Comparison of ENCODE assay signal across 8 cellular contexts in the genomic region with DNA sequence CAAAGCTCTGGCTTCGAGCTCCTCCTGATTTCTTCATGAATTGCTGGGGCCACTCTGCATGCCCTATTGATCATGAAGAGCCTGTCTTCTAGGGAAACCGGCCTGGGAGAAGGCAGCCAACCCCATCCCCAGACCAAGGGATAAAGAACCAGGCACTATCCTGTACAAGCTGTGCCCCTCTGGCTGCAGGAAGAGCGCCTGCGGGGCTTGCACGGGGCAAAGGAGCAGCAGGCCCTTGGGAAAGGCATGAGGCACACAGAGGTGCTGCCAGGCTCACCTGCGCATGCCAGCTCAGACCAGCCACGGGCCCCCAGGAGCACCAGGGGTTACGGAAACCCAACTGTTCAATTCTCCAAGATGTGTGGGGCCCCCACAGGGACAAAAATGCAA. TPM values are rescaled to one million over a fixed set of nuclear protein-coding genes. Genes with fewer than 3 reads are reported as not detected.
DNase-seq lines count a peak whose midpoint lies in the region; ATAC-seq and TF ChIP-seq lines count a peak whose summit lies in the region.

No MANE protein-coding gene starts in this region.

- peak overlapping the region; percentile 89 for H3K27ac Mint-ChIP-seq in CD8-positive, alpha-beta T cell
- no peak overlapping the region for H3K27ac Mint-ChIP-seq in neural progenitor cell

- H3K27ac ChIP-seq in CD8-positive, alpha-beta T cell (ENCODE audit: low read depth, low read length): peak overlapping the region; percentile 6
- H3K27ac ChIP-seq in MM.1S (ENCODE audit: low read length) (no peak overlapping the region), neural progenitor cell (no peak overlapping the region)
- H3K27ac ChIP-seq in effector memory CD4-positive, alpha-beta T cell (ENCODE audit: insufficient read depth, low read length, poor library complexity, severe bottlenecking): peak overlapping the region; percentile 51

- H3K36me3 Mint-ChIP-seq in CD8-positive, alpha-beta T cell: peaks cover 7% of the 10 kb centered on the region
- H3K36me3 Mint-ChIP-seq in neural progenitor cell: no peaks in the 10 kb centered on the region

- H3K27me3 Mint-ChIP-seq in CD8-positive, alpha-beta T cell (ENCODE audit: low read depth): no peaks in the 10 kb centered on the region
- peaks cover 3% of the 10 kb centered on the region for H3K27me3 Mint-ChIP-seq in neural progenitor cell (ENCODE audit: insufficient read depth, low read depth)

- H3K27me3 ChIP-seq in CD8-positive, alpha-beta T cell (ENCODE audit: insufficient read depth, low read length): no peaks in the 10 kb centered on the region
- H3K27me3 ChIP-seq in MM.1S (replicated peaks; ENCODE audit: insufficient read depth, low read length): no peaks in the 10 kb centered on the region
- no peaks in the 10 kb centered on the region for H3K27me3 ChIP-seq in effector memory CD4-positive, alpha-beta T cell (replicated peaks; ENCODE audit: control insufficient read depth, insufficient read depth, low read length, poor library complexity, severe bottlenecking)
- peaks cover 17% of the 10 kb centered on the region for H3K27me3 ChIP-seq in neural progenitor cell

- no peak for DNase-seq in CD8-positive, alpha-beta T cell
- no peak for DNase-seq in MM.1S
- DNase-seq in effector memory CD4-positive, alpha-beta T cell: no peak
- DNase-seq in neural progenitor cell (ENCODE audit: low spot score): peak; percentile 39
- no peak for DNase-seq in UCSD-AML1 (lab: John Stamatoyannopoulos, UW; ENCODE audit: unreplicated experiment)
- no peak for DNase-seq in ACHN
- DNase-seq in NCI-H1694 (lab: John Stamatoyannopoulos, UW): no peak

- peak overlapping the region; percentile 88 for H3K4me3 Mint-ChIP-seq in CD8-positive, alpha-beta T cell
- peak overlapping the region; percentile 85 for H3K4me3 Mint-ChIP-seq in neural progenitor cell

- H3K9me3 ChIP-seq in CD8-positive, alpha-beta T cell (ENCODE audit: low read length): no peaks in the 10 kb centered on the region
- no peaks in the 10 kb centered on the region for H3K9me3 ChIP-seq in MM.1S (replicated peaks; ENCODE audit: insufficient read depth, low read length)
- H3K9me3 ChIP-seq in effector memory CD4-positive, alpha-beta T cell (ENCODE audit: control insufficient read depth, low read length): no peaks in the 10 kb centered on the region
- no peaks in the 10 kb centered on the region for H3K9me3 ChIP-seq in neural progenitor cell (ENCODE audit: low read depth)

- intact Hi-C loops in CD8-positive, alpha-beta T cell (cut with DNase I, micrococcal nuclease): loop anchor here (1.0 to 10.0 kb wide), 9 partner anchors 10 to 781 kb away; a partner anchor contains a TSS

- peak overlapping the region; percentile 68 for H3K4me2 ChIP-seq in MM.1S (ENCODE audit: low read depth, low read length)
- peak overlapping the region; percentile 99 for H3K4me2 ChIP-seq in neural progenitor cell

- POLR2A ChIA-PET in CD8-positive, alpha-beta T cell (lab: Charles Lee): interaction anchor here (0.9 to 3.3 kb wide), 11 partner anchors 10 to 88 kb away, joined by 3 to 27 read pairs (median 5); a partner anchor contains a TSS

- H3K9ac ChIP-seq in MM.1S (ENCODE audit: low read length) (no peak overlapping the region), neural progenitor cell (no peak overlapping the region)

- H3K79me2 ChIP-seq in MM.1S (ENCODE audit: low read length) (peaks cover 33% of the 10 kb centered on the region), neural progenitor cell (ENCODE audit: low read depth) (peaks cover 54% of the 10 kb centered on the region)

- no peak for ATAC-seq in CD8-positive, alpha-beta T cell
- no peak for ATAC-seq in GM19324 (IDR thresholded peaks at IDR 0.05; ENCODE audit: low FRiP score, unreplicated experiment)

- peak overlapping the region; percentile 76 for H3K4me3 ChIP-seq in CD8-positive, alpha-beta T cell (ENCODE audit: low read depth, low read length)
- H3K4me3 ChIP-seq in MM.1S (ENCODE audit: low read length) (no peak overlapping the region), neural progenitor cell (peak overlapping the region; percentile 100)
- H3K4me3 ChIP-seq in effector memory CD4-positive, alpha-beta T cell (ENCODE audit: insufficient read depth, low read depth, low read length, poor library complexity, severe bottlenecking): peak overlapping the region; percentile 76

- H3F3A ChIP-seq in MM.1S (ENCODE audit: insufficient read depth, low read length): no peaks in the 10 kb centered on the region
- peaks cover 28% of the 10 kb centered on the region for H3F3A ChIP-seq in neural progenitor cell (ENCODE audit: low read depth)

- no peaks in the 10 kb centered on the region for H3K36me3 ChIP-seq in CD8-positive, alpha-beta T cell (ENCODE audit: insufficient read depth, low read length)
- no peaks in the 10 kb centered on the region for H3K36me3 ChIP-seq in MM.1S (replicated peaks; ENCODE audit: insufficient read depth, low read length)
- no peaks in the 10 kb centered on the region for H3K36me3 ChIP-seq in effector memory CD4-positive, alpha-beta T cell (ENCODE audit: control insufficient read depth, insufficient read depth, low read length)
- no peaks in the 10 kb centered on the region for H3K36me3 ChIP-seq in neural progenitor cell

- CTCF ChIA-PET in CD8-positive, alpha-beta T cell (lab: Charles Lee): interaction anchor here (0.6 to 13.7 kb wide), 68 partner anchors 8 to 1002 kb away, joined by 3 to 249 read pairs (median 5); a partner anchor contains a TSS

- no peaks in the 10 kb centered on the region for H3K9me3 Mint-ChIP-seq in CD8-positive, alpha-beta T cell
- no peaks in the 10 kb centered on the region for H3K9me3 Mint-ChIP-seq in neural progenitor cell

- H2AFZ ChIP-seq in MM.1S (ENCODE audit: low read length) (no peak overlapping the region), neural progenitor cell (replicated peaks) (no peak overlapping the region)

- in situ Hi-C loops in ACHN (cut with HindIII; ENCODE audit: low pct_ligation_motif_present, low pct_unique_long_range_greater_than_20kb, low sequenced_read_pairs): no loop called here

- H4K20me1 ChIP-seq in MM.1S (ENCODE audit: insufficient read depth, low read length): no peaks in the 10 kb centered on the region
- peaks cover 36% of the 10 kb centered on the region for H4K20me1 ChIP-seq in neural progenitor cell (ENCODE audit: low read depth)

- TF ChIP-seq CTCF in CD8-positive, alpha-beta T cell (IDR thresholded peaks at IDR 0.05): no peak
- TF ChIP-seq CTCF in MM.1S (IDR thresholded peaks at IDR 0.05; ENCODE audit: low read length): no peak
- no peak for TF ChIP-seq CTCF in neural progenitor cell (IDR thresholded peaks at IDR 0.05)

- H3K4me1 ChIP-seq in CD8-positive, alpha-beta T cell (ENCODE audit: insufficient read depth, low read length): peaks cover 34% of the 10 kb centered on the region
- H3K4me1 ChIP-seq in MM.1S (ENCODE audit: low read length): 0 out of 2 replicates have a peak, but pooled peaks cover 4% of the 10 kb centered on the region
- H3K4me1 ChIP-seq in effector memory CD4-positive, alpha-beta T cell (ENCODE audit: control insufficient read depth, insufficient read depth, low read length, poor library complexity, severe bottlenecking): peaks cover 16% of the 10 kb centered on the region
- H3K4me1 ChIP-seq in neural progenitor cell: peaks cover 31% of the 10 kb centered on the region

- no peaks in the 10 kb centered on the region for H3K9me2 ChIP-seq in MM.1S (replicated peaks; ENCODE audit: insufficient read depth, low read length)

- peaks cover 44% of the 10 kb centered on the region for H3K4me1 Mint-ChIP-seq in CD8-positive, alpha-beta T cell (ENCODE audit: low read depth)
- H3K4me1 Mint-ChIP-seq in neural progenitor cell: peaks cover 40% of the 10 kb centered on the region

RNA-seq across cellular contexts. Expression of a gene that starts 2.1 kb away (rescaled TPM):
- 10 to 100 TPM; 24.9 to 27.9 TPM for total RNA-seq in CD8-positive, alpha-beta T cell
- total RNA-seq in neural progenitor cell (ENCODE audit: low replicate concordance): 25.8 and 34.6 TPM in 2 replicates

Comparison
In these comparisons a context has a peak if more than half of its experiments do, and no peak if none do; other contexts are left out.
1. H3K27ac ChIP-seq: peak in CD8-positive, alpha-beta T cell (single experiment) and effector memory CD4-positive, alpha-beta T cell (single experiment); none in MM.1S (single experiment) and neural progenitor cell (single experiment).